In the genomic region with DNA sequence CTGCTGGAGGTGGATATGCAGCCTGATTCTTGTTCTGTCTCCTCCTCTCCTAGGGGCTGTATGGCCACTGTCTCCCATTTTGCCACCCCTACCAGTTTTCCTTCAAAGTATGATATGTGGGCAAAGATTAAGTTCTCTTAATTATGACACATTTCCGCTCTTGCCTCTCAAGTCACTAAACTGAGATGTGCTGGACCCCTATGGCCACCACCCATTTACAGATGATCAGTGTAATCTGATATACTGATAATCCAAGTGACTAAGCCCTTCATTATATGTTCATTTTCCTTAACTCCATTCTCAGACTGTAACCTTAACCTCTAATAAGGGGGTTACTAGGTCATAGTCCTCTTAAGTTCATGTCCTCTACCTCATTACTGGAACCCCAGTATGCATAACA, we compare ENCODE assay signal across 23 cellular contexts. TPM values are rescaled to one million over a fixed set of nuclear protein-coding genes. Genes with fewer than 3 reads are reported as not detected.
DNase-seq lines count a peak whose midpoint lies in the region; ATAC-seq and TF ChIP-seq lines count a peak whose summit lies in the region.
"Had no signal": no experiment of that assay in that cellular context is flagged by ENCODE, and none has a peak within 500 bp of the region (broad histone marks: within the 10 kb centered on the region; RNA-seq: fewer than 3 reads in every experiment).

No MANE protein-coding gene starts in this region.

- no peak for TF ChIP-seq EP300 in upper lobe of left lung (IDR thresholded peaks at IDR 0.05)

- intact Hi-C loops in vagina (cut with DNase I) (no loop called here), left lung (cut with DNase I) (no loop called here)

- TF ChIP-seq CTCF in HEK293 (tag by site-specific recombination; IDR thresholded peaks at IDR 0.05) = no peak
- no peak for TF ChIP-seq CTCF in RWPE2 (IDR thresholded peaks at IDR 0.05; ENCODE audit: poor library complexity, severe bottlenecking)
- TF ChIP-seq CTCF in fibroblast of mammary gland (conservative IDR thresholded peaks at IDR 0.05; ENCODE audit: control insufficient read depth, insufficient read depth, low read depth, low read length) = no peak
- no peak for TF ChIP-seq CTCF in vagina (IDR thresholded peaks at IDR 0.05)
- TF ChIP-seq CTCF in upper lobe of left lung (IDR thresholded peaks at IDR 0.05) = no peak
- no peak for TF ChIP-seq CTCF in left lung (IDR thresholded peaks at IDR 0.05)

- WGBS in upper lobe of left lung, 2 donors = 95 to 96% methylated on average over 1 of the region's 1 CpG

- DNase-seq in RWPE2 (ENCODE audit: low spot score) = no peak
- peak; percentile 33 for DNase-seq in fibroblast of mammary gland (ENCODE audit: low read depth)
- DNase-seq in vagina (ENCODE audit: extremely low spot score in 2 of 2) = no peak
- DNase-seq in upper lobe of left lung = no peak
- no peak for DNase-seq in stimulated activated naive CD4-positive, alpha-beta T cell (lab: John Stamatoyannopoulos, UW)
- DNase-seq in left lung = no peak
- DNase-seq in HuH-7 (ENCODE audit: low spot score) = no peak
- DNase-seq: activated CD4-positive, alpha-beta T cell treated with anti-CD3 and anti-CD28 coated beads for 4 hours; Caco-2; DND-41; hypothalamus; lower lobe of right lung; NCI-H187; NCI-H774; retina; stomach had no signal

- H3K9me3 ChIP-seq in HEK293 (ENCODE audit: control insufficient read depth, insufficient read depth, low read depth, low read length) (peaks cover 2% of the 10 kb centered on the region; the same call in 1 of the 2 replicates), RWPE2 (ENCODE audit: severe bottlenecking) (peaks cover 8% of the 10 kb centered on the region), vagina (no peaks in the 10 kb centered on the region), upper lobe of left lung (no peaks in the 10 kb centered on the region), left lung (peaks cover 0 to 6% of the 10 kb centered on the region in 2 donors)

- no peaks in the 10 kb centered on the region for H3K36me3 ChIP-seq in HEK293 (ENCODE audit: control insufficient read depth in 2 of 2, insufficient read depth in 1 of 2, low read length in 2 of 2)
- no peaks in the 10 kb centered on the region for H3K36me3 ChIP-seq in RWPE2 (ENCODE audit: low read depth)
- H3K36me3 ChIP-seq in vagina = no peaks in the 10 kb centered on the region
- H3K36me3 ChIP-seq in upper lobe of left lung = no peaks in the 10 kb centered on the region
- no peaks in the 10 kb centered on the region for H3K36me3 ChIP-seq in left lung
- H3K36me3 ChIP-seq: lower lobe of right lung, stomach, tibial nerve had no signal

- H3K4me1 ChIP-seq in HEK293 (ENCODE audit: control insufficient read depth, insufficient read depth, low read length) (peaks cover 10% of the 10 kb centered on the region), RWPE2 (ENCODE audit: insufficient read depth, poor library complexity, severe bottlenecking) (peaks cover 13% of the 10 kb centered on the region), vagina (peaks cover 31% of the 10 kb centered on the region), upper lobe of left lung (no peaks in the 10 kb centered on the region), left lung (no peaks in the 10 kb centered on the region)
- H3K4me1 ChIP-seq: Caco-2, lower lobe of right lung had no signal

- H3K4me3 ChIP-seq in HEK293 (ENCODE audit: low read depth, low read length) = no peak overlapping the region
- H3K4me3 ChIP-seq in RWPE2 (ENCODE audit: severe bottlenecking) = no peak overlapping the region
- H3K4me3 ChIP-seq in fibroblast of mammary gland (ENCODE audit: control insufficient read depth, low read depth, low read length) = no peak overlapping the region
- H3K4me3 ChIP-seq in vagina = no peak overlapping the region
- H3K4me3 ChIP-seq in upper lobe of left lung = no peak overlapping the region
- no peak overlapping the region for H3K4me3 ChIP-seq in left lung
- H3K4me3 ChIP-seq: lower lobe of right lung, stomach, tibial nerve had no signal

- H3K27ac ChIP-seq in HEK293 (ENCODE audit: extremely low read depth, low read depth, low read length) = no peak overlapping the region
- H3K27ac ChIP-seq in RWPE2 (ENCODE audit: poor library complexity, severe bottlenecking) = peak overlapping the region; percentile 62
- H3K27ac ChIP-seq in vagina = peak overlapping the region; percentile 58
- H3K27ac ChIP-seq in upper lobe of left lung = no peak overlapping the region
- H3K27ac ChIP-seq in left lung = no peak overlapping the region
- H3K27ac ChIP-seq: lower lobe of right lung, stomach, tibial nerve had no signal

- peaks cover 2% of the 10 kb centered on the region for H3K27me3 ChIP-seq in RWPE2 (ENCODE audit: insufficient read depth, poor library complexity, severe bottlenecking)
- H3K27me3 ChIP-seq in vagina = no peaks in the 10 kb centered on the region
- H3K27me3 ChIP-seq in upper lobe of left lung = no peaks in the 10 kb centered on the region
- peaks cover 0 to 36% of the 10 kb centered on the region in 2 donors for H3K27me3 ChIP-seq in left lung

- ATAC-seq in RWPE2 (ENCODE audit: low read depth) (peak; percentile 13; the same call in 1 of the 3 replicates), upper lobe of left lung (ENCODE audit: low FRiP score in 2 of 2) (no peak), left lung (no peak)

- TF ChIP-seq POLR2A in vagina (IDR thresholded peaks at IDR 0.05) (no peak), upper lobe of left lung (IDR thresholded peaks at IDR 0.05) (no peak)

- CTCF ChIA-PET in HEK293 (lab: Yijun Ruan, JAX) = interaction anchor here (0.9 kb wide), 1 partner anchor 62 kb away, joined by 4 read pairs; no protein-coding TSS in a partner anchor

- POLR2A ChIA-PET in HEK293 (lab: Yijun Ruan, JAX) = interaction anchor here (0.7 to 1.2 kb wide), 2 partner anchors 19 to 27 kb away, joined by 4 read pairs; partner anchors contain the start of genes PCED1A and VPS16

TF ChIP-seq in HEK293, 187 proteins besides CTCF, POLR2A, EP300 and RAD21 (continues in another document):
- TF ChIP-seq ZNF366 (tag by site-specific recombination; conservative IDR thresholded peaks at IDR 0.05) (no peak), ZNF530 (tag by site-specific recombination; IDR thresholded peaks at IDR 0.05; ENCODE audit: low read depth) (no peak), ZNF362 (tag by site-specific recombination; IDR thresholded peaks at IDR 0.05) (no peak), ZNF830 (tag by site-specific recombination; IDR thresholded peaks at IDR 0.05; ENCODE audit: low read depth) (no peak), SP7 (tag by site-specific recombination; IDR thresholded peaks at IDR 0.05) (peak; percentile 87), ZNF747 (tag by site-specific recombination; IDR thresholded peaks at IDR 0.05) (no peak), ZNF449 (tag by site-specific recombination; IDR thresholded peaks at IDR 0.05) (no peak), FEZF1 (tag by site-specific recombination; IDR thresholded peaks at IDR 0.05) (peak; percentile 22; the same call in 1 of the 2 replicates)
- TF ChIP-seq, protein P1, sequence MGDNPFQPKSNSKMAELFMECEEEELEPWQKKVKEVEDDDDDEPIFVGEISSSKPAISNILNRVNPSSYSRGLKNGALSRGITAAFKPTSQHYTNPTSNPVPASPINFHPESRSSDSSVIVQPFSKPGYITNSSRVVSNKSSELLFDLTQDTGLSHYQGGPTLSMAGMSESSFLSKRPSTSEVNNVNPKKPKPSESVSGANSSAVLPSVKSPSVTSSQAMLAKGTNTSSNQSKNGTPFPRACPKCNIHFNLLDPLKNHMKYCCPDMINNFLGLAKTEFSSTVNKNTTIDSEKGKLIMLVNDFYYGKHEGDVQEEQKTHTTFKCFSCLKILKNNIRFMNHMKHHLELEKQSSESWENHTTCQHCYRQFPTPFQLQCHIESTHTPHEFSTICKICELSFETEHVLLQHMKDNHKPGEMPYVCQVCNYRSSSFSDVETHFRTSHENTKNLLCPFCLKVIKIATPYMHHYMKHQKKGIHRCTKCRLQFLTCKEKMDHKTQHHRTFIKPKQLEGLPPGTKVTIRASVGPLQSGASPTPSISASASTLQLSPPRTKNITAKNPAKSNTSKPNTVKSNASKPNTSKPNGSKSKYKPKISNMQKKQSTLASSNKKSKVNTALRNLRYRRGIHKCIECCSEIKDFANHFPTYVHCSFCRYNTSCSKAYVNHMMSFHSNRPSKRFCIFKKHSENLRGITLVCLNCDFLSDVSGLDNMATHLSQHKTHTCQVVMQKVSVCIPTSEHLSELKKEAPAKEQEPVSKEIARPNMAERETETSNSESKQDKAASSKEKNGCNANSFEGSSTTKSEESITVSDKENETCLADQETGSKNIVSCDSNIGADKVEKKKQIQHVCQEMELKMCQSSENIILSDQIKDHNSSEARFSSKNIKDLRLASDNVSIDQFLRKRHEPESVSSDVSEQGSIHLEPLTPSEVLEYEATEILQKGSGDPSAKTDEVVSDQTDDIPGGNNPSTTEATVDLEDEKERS (tag by site-specific recombination; IDR thresholded peaks at IDR 0.05) = no peak

RNA-seq across cellular contexts. Expression of gene C20orf141, which starts 0.7 kb away (rescaled TPM):
- total RNA-seq in vagina (not detected), upper lobe of left lung (not detected), left lung (not detected)
- total RNA-seq: activated T-helper 1 cell treated with anti-CD3 and anti-CD28 coated beads, Interleukin-12 subunit alpha, Interleukin-12 subunit beta, Interleukin-2, Interleukin-4 antibody, amounts not matched to agents 30 ng/mL and 10 ng/mL and 1 ng/mL, durations not matched to agents 14 hours and 24 hours and 36 hours; aorta; B cell; Caco-2; epithelial cell of proximal tubule; lower lobe of right lung; stomach; T-helper 1 cell treated with Interleukin-12 subunit alpha and Interleukin-12 subunit beta and Interleukin-4 antibody, amounts not matched to agents 30 ng/mL and 1 ng/mL, for 36 hours; tibial nerve had no signal

RNA-seq across cellular contexts. Expression of gene TMEM239, which starts 2.1 kb away (rescaled TPM):
- not detected for total RNA-seq in vagina
- not detected for total RNA-seq in upper lobe of left lung
- not detected for total RNA-seq in left lung
- total RNA-seq: activated T-helper 1 cell treated with anti-CD3 and anti-CD28 coated beads, Interleukin-12 subunit alpha, Interleukin-12 subunit beta, Interleukin-2, Interleukin-4 antibody, amounts not matched to agents 30 ng/mL and 10 ng/mL and 1 ng/mL, durations not matched to agents 14 hours and 24 hours and 36 hours; aorta; B cell; Caco-2; epithelial cell of proximal tubule; lower lobe of right lung; T-helper 1 cell treated with Interleukin-12 subunit alpha and Interleukin-12 subunit beta and Interleukin-4 antibody, amounts not matched to agents 30 ng/mL and 1 ng/mL, for 36 hours; tibial nerve had no signal

RNA-seq across cellular contexts. Expression of gene CPXM1, which starts 13.6 kb away (rescaled TPM):
- total RNA-seq in vagina (19.4 TPM), upper lobe of left lung (10 to 100 TPM in 1 of 6 donors, 1 to 10 TPM in 1, under 1 TPM in 3, not detected in 1; 0.15 to 13.0 (median 0.55) TPM), left lung (10 to 100 TPM in 1 of 2 donors, 1 to 10 TPM in 1; 8.1 to 25.8 TPM)
- total RNA-seq: Caco-2 had no signal

RNA-seq across cellular contexts. Expression of gene PCED1A, which starts 26.4 kb away (rescaled TPM):
- 22.1 TPM for total RNA-seq in vagina
- 100 to 1,000 TPM in 1 of 6 donors, 10 to 100 TPM in 5; 28.7 to 185 (median 49.1) TPM for total RNA-seq in upper lobe of left lung
- total RNA-seq in left lung = 10 to 100 TPM; 34.3 to 39.2 TPM

RNA-seq across cellular contexts. Expression of gene VPS16, which starts 26.5 kb away (rescaled TPM):
- 30.0 TPM for total RNA-seq in vagina
- total RNA-seq in upper lobe of left lung = 10 to 100 TPM; 22.6 to 53.4 (median 38.2) TPM
- total RNA-seq in left lung = 10 to 100 TPM; 38.6 to 42.7 TPM

Comparison
In these comparisons a context has a peak if more than half of its experiments do, and no peak if none do; other contexts are left out.
1. H3K27ac ChIP-seq: peak in RWPE2 (single experiment) and vagina (single experiment); none in HEK293 (single experiment), upper lobe of left lung (0 of 4) and left lung (0 of 2).